In the genomic region with DNA sequence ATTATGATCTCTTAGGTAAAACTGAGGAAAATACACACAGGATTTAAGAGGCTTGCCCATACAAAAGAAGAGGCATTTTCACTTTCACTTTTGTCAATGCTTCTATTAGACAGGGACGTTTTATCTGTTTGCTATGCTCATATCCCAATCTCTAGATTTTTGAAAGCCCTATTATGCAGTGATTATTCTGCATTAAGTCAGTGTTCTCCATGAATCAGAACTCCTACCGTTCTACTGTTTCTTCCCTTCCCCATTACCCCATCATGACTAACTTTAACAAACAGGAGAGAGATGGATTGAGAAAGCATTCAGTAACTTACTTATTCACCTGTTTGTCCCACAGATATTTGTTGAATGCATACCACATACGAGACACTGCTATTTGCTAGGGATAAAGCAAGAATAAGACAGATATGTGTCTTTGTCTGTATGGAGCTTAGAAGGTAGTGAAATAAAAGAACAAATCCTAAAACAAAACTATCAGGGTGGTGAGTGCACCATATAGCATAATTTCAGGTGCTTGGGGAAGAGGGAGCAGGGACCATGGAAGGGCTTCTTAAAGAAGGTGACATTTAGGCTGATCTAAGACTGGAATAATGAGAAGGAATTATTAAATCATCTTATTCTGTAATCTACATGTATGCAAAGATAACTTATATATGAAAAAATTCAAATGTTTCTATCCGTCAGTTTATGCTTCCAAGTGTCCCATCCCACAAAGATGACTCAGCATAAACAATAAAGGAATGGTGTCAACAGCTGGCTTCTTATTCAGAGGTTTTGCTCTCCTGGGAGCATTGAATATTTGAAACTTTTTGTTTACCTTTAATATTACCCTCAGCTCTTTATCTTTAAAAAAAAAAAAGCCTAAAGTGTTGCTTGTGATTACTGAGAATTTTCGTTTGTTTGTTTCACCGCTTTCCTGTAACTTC, we compare ENCODE assay signal across 8 cellular contexts.
DNase-seq lines count a peak whose midpoint lies in the region; ATAC-seq and TF ChIP-seq lines count a peak whose summit lies in the region.

No MANE protein-coding gene starts in this region.

- no peak for TF ChIP-seq CTCF in lung (IDR thresholded peaks at IDR 0.05; ENCODE audit: control extremely low read depth, extremely low read depth)
- no peak for TF ChIP-seq CTCF in glutamatergic neuron (IDR thresholded peaks at IDR 0.05; ENCODE audit: partially characterized antibody, unreplicated experiment)

- peaks cover 2% of the 10 kb centered on the region for H3K36me3 Mint-ChIP-seq in activated naive CD8-positive, alpha-beta T cell treated with anti-CD3 and anti-CD28 coated beads, Interleukin-2, amount 10 ng/mL, durations not matched to agents 7 days and 5 days
- H3K36me3 Mint-ChIP-seq in glutamatergic neuron (ENCODE audit: unreplicated experiment) = no peaks in the 10 kb centered on the region

- POLR2A ChIA-PET in activated naive CD8-positive, alpha-beta T cell treated with anti-CD3 and anti-CD28 coated beads, Interleukin-2, amount 10 ng/mL, durations not matched to agents 7 days and 5 days (lab: Charles Lee) = interaction anchor here (0.6 kb wide), 1 partner anchor 230 kb away, joined by 3 read pairs; no protein-coding TSS in a partner anchor

- H3K4me3 ChIP-seq in BLaER1 (peak overlapping the region; percentile 53; the same call in 1 of the 2 replicates), lung (no peak overlapping the region), aorta (ENCODE audit: low read length in 2 of 2) (peak overlapping the region in 1 of 2 donors; percentile 41)

- H3K27ac Mint-ChIP-seq in activated naive CD8-positive, alpha-beta T cell treated with anti-CD3 and anti-CD28 coated beads, Interleukin-2, amount 10 ng/mL, durations not matched to agents 7 days and 5 days = peak overlapping the region; percentile 88
- H3K27ac Mint-ChIP-seq in glutamatergic neuron (ENCODE audit: unreplicated experiment) = no peak overlapping the region

- peaks cover 3% of the 10 kb centered on the region for H3K9me3 Mint-ChIP-seq in activated naive CD8-positive, alpha-beta T cell treated with anti-CD3 and anti-CD28 coated beads, Interleukin-2, amount 10 ng/mL, durations not matched to agents 7 days and 5 days
- H3K9me3 Mint-ChIP-seq in glutamatergic neuron (ENCODE audit: unreplicated experiment) = no peaks in the 10 kb centered on the region

- H3K9ac ChIP-seq in BLaER1 = peak overlapping the region; percentile 55

- H3K27me3 ChIP-seq in BLaER1 (no peaks in the 10 kb centered on the region), lung (ENCODE audit: control insufficient read depth, insufficient read depth) (no peaks in the 10 kb centered on the region), aorta (ENCODE audit: control insufficient read depth in 1 of 2, insufficient read depth in 2 of 2, low read length in 1 of 2) (no peaks in the 10 kb centered on the region)

- H3K36me3 ChIP-seq in BLaER1 (no peaks in the 10 kb centered on the region), lung (ENCODE audit: control insufficient read depth in 2 of 2, insufficient read depth in 2 of 2, low read length in 2 of 2) (no peaks in the 10 kb centered on the region), aorta (ENCODE audit: control insufficient read depth in 1 of 2, insufficient read depth in 2 of 2, low read length in 1 of 2) (no peaks in the 10 kb centered on the region)

- intact Hi-C loops in aorta (cut with DNase I) = no loop called here

- no peaks in the 10 kb centered on the region for H4K20me1 ChIP-seq in BLaER1

- H3K4me1 Mint-ChIP-seq in activated naive CD8-positive, alpha-beta T cell treated with anti-CD3 and anti-CD28 coated beads, Interleukin-2, amount 10 ng/mL, durations not matched to agents 7 days and 5 days = peaks cover 9% of the 10 kb centered on the region
- no peaks in the 10 kb centered on the region for H3K4me1 Mint-ChIP-seq in glutamatergic neuron (ENCODE audit: low read depth, unreplicated experiment)

- no peaks in the 10 kb centered on the region; the same call in 1 of the 2 replicates for H3K9me3 ChIP-seq in BLaER1
- peaks cover 0 to 4% of the 10 kb centered on the region in 2 donors for H3K9me3 ChIP-seq in lung (ENCODE audit: control insufficient read depth in 2 of 2, insufficient read depth in 1 of 2, low read length in 1 of 2)
- no peaks in the 10 kb centered on the region for H3K9me3 ChIP-seq in aorta (ENCODE audit: control insufficient read depth, low read length)

- H3K4me2 ChIP-seq in BLaER1 = peak overlapping the region; percentile 67

- WGBS in lung, 2 donors = 40 to 50% methylated on average over 6 of the region's 6 CpGs
- WGBS in aorta, 2 donors = 62 to 65% methylated on average over 6 of the region's 6 CpGs

- H3K27ac ChIP-seq in BLaER1 (peak overlapping the region; percentile 76), lung (ENCODE audit: low read depth in 1 of 2, low read length in 1 of 2) (no peak overlapping the region), aorta (ENCODE audit: low read depth in 1 of 2, low read length in 2 of 2) (no peak overlapping the region)

- no peaks in the 10 kb centered on the region for H3K27me3 Mint-ChIP-seq in activated naive CD8-positive, alpha-beta T cell treated with anti-CD3 and anti-CD28 coated beads, Interleukin-2, amount 10 ng/mL, durations not matched to agents 7 days and 5 days
- no peaks in the 10 kb centered on the region for H3K27me3 Mint-ChIP-seq in glutamatergic neuron (ENCODE audit: unreplicated experiment)

- H3K4me1 ChIP-seq in BLaER1 = peaks cover 5% of the 10 kb centered on the region; the same call in 1 of the 2 replicates
- H3K4me1 ChIP-seq in lung (ENCODE audit: control insufficient read depth in 2 of 2, insufficient read depth in 2 of 2, low read length in 2 of 2) = no peaks in the 10 kb centered on the region
- no peaks in the 10 kb centered on the region for H3K4me1 ChIP-seq in aorta (ENCODE audit: control insufficient read depth in 1 of 2, insufficient read depth in 2 of 2, low read length in 2 of 2)

- ATAC-seq in GM19351 (IDR thresholded peaks at IDR 0.05; ENCODE audit: unreplicated experiment) = peak; percentile 80
- ATAC-seq in HG03520 (IDR thresholded peaks at IDR 0.05; ENCODE audit: unreplicated experiment) = peak; percentile 70
- peak; percentile 60 for ATAC-seq in activated naive CD8-positive, alpha-beta T cell treated with anti-CD3 and anti-CD28 coated beads, Interleukin-2, amount 10 ng/mL, durations not matched to agents 7 days and 5 days (ENCODE audit: low read depth)
- peak; percentile 47 for ATAC-seq in lung (ENCODE audit: insufficient read depth, low FRiP score)
- no peak for ATAC-seq in aorta (ENCODE audit: low FRiP score)

- no peak for DNase-seq in activated naive CD8-positive, alpha-beta T cell treated with anti-CD3 and anti-CD28 coated beads, Interleukin-2, amount 10 ng/mL, durations not matched to agents 7 days and 5 days
- DNase-seq in lung (ENCODE audit: low spot score) = no peak
- DNase-seq in D341Med (ENCODE audit: low spot score) = no peak
- DNase-seq in glutamatergic neuron = no peak
- no peak for DNase-seq in aorta

- H3K4me3 Mint-ChIP-seq in activated naive CD8-positive, alpha-beta T cell treated with anti-CD3 and anti-CD28 coated beads, Interleukin-2, amount 10 ng/mL, durations not matched to agents 7 days and 5 days = peak overlapping the region; percentile 91
- no peak overlapping the region for H3K4me3 Mint-ChIP-seq in glutamatergic neuron (ENCODE audit: unreplicated experiment)
